17 cellular contexts compared by ENCODE assay signal in the genomic region with DNA sequence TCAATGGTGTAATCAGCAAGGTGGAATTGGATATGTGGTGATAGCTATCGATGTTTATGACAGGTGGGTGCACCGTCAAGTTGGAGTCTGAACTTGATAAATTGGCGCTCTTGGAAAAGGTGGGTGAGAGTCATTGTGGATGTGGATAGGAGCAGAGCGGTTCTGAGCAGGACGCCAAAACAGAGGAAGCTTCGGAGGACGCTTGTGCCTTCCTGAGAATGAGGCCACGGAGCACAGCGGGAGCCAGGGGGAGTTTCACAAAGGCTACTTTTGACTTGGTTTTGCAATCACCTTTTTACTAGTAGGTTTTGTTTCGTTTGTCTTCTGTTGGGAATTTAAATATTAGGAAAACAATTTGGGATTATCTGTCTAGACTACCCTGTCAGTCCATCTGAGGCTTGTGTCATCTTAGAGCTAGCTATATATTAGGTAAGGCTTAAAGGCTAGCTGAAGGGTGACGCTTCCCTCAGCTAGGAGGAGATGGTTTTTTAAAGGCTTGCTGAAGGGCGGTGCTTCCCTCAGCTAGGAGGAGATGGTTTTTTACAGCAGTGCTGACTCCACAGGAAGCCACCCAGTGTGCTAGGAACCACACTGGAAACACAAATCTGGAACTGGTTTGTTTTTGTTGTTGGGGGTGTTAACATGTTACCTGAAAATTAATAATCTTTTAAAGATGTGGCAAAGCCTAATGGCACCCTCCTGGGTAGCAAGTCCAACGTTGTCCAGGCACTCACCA.
DNase-seq lines count a peak whose midpoint lies in the region; ATAC-seq and TF ChIP-seq lines count a peak whose summit lies in the region.
"Had no signal": no experiment of that assay in that cellular context is flagged by ENCODE, and none has a peak within 500 bp of the region (broad histone marks: within the 10 kb centered on the region; RNA-seq: fewer than 3 reads in every experiment).

No MANE protein-coding gene starts in this region.

- no peak overlapping the region for H3K27ac ChIP-seq in GM23338 (ENCODE audit: low read depth)
- H3K27ac ChIP-seq in endodermal cell (ENCODE audit: low read depth, low read length): no peak overlapping the region
- no peak overlapping the region for H3K27ac ChIP-seq in osteoblast (ENCODE audit: low read depth, low read length)
- H3K27ac ChIP-seq: KMS-11 had no signal

- TF ChIP-seq CTCF in GM23338 (conservative IDR thresholded peaks at IDR 0.05; ENCODE audit: low read depth in 2 of 2): no peak
- TF ChIP-seq CTCF in NB4 (IDR thresholded peaks at IDR 0.05; ENCODE audit: low read depth, low read length): no peak
- TF ChIP-seq CTCF in endodermal cell (conservative IDR thresholded peaks at IDR 0.05): no peak
- no peak for TF ChIP-seq CTCF in osteoblast (IDR thresholded peaks at IDR 0.05; ENCODE audit: extremely low read depth, low read depth, low read length)

- H3K4me3 Mint-ChIP-seq in GM23338 (no peak overlapping the region), endodermal cell (no peak overlapping the region)
- H3K4me3 Mint-ChIP-seq in activated T-cell treated with anti-CD3 and anti-CD28 coated beads, Interleukin-2, amount 50 U/mL, for 24 hours: no peak overlapping the region
- H3K4me3 Mint-ChIP-seq: T-cell had no signal

- H3K79me2 ChIP-seq in GM23338 (replicated peaks; ENCODE audit: insufficient read depth) (no peaks in the 10 kb centered on the region), osteoblast (ENCODE audit: insufficient read depth, low read length) (no peaks in the 10 kb centered on the region)

- no peak overlapping the region for H3K27ac Mint-ChIP-seq in GM23338
- no peak overlapping the region for H3K27ac Mint-ChIP-seq in endodermal cell
- H3K27ac Mint-ChIP-seq in activated T-cell treated with anti-CD3 and anti-CD28 coated beads, Interleukin-2, amount 50 U/mL, for 24 hours: no peak overlapping the region
- H3K27ac Mint-ChIP-seq: T-cell had no signal

- H2AFZ ChIP-seq in GM23338 (peak overlapping the region; percentile 11; the same call in 1 of the 2 replicates), osteoblast (ENCODE audit: low read length) (no peak overlapping the region)

- H3K4me1 ChIP-seq in GM23338 (ENCODE audit: insufficient read depth) (no peaks in the 10 kb centered on the region), endodermal cell (ENCODE audit: control insufficient read depth, insufficient read depth, low read length) (no peaks in the 10 kb centered on the region), osteoblast (ENCODE audit: insufficient read depth, low read length) (no peaks in the 10 kb centered on the region)
- H3K4me1 ChIP-seq: BE2C, HAP-1 had no signal

- H3K9ac ChIP-seq in endodermal cell (ENCODE audit: extremely low read depth, low read length, poor library complexity, severe bottlenecking): no peak overlapping the region
- H3K9ac ChIP-seq: KMS-11 had no signal

- H3K9me2 ChIP-seq in GM23338 (ENCODE audit: insufficient read depth): no peaks in the 10 kb centered on the region

- H3K36me3 ChIP-seq in GM23338 (ENCODE audit: insufficient read depth) (no peaks in the 10 kb centered on the region), endodermal cell (ENCODE audit: control insufficient read depth, insufficient read depth, low read length) (no peaks in the 10 kb centered on the region), osteoblast (ENCODE audit: insufficient read depth, low read length) (no peaks in the 10 kb centered on the region)
- H3K36me3 ChIP-seq: BE2C, HAP-1 had no signal

- ATAC-seq in GM23338: peak; percentile 62
- ATAC-seq: Panc1, T-cell had no signal

- WGBS in endodermal cell (ENCODE audit: insufficient coverage in 1 of 2, insufficient read length in 1 of 2), 2 experiments: 64 to 75% methylated on average over 11 to 13 of the region's 13 CpGs

- H3K27me3 ChIP-seq in GM23338 (ENCODE audit: insufficient read depth): no peaks in the 10 kb centered on the region
- peaks cover 15% of the 10 kb centered on the region for H3K27me3 ChIP-seq in endodermal cell (ENCODE audit: control insufficient read depth, insufficient read depth, low read length, poor library complexity, severe bottlenecking)
- H3K27me3 ChIP-seq in osteoblast (ENCODE audit: insufficient read depth, low read length): no peaks in the 10 kb centered on the region
- H3K27me3 ChIP-seq: BE2C had no signal

- H3K9me3 Mint-ChIP-seq in GM23338 (peaks cover 6% of the 10 kb centered on the region; the same call in 1 of the 3 replicates), endodermal cell (peaks cover 8% of the 10 kb centered on the region)
- H3K9me3 Mint-ChIP-seq in activated T-cell treated with anti-CD3 and anti-CD28 coated beads, Interleukin-2, amount 50 U/mL, for 24 hours: peaks cover 3% of the 10 kb centered on the region

- DNase-seq in GM23338 (ENCODE audit: low spot score): peak; percentile 27
- peak; percentile 18 for DNase-seq in NB4 (ENCODE audit: low read depth)
- DNase-seq in endodermal cell: peak; percentile 33
- peak; percentile 51 for DNase-seq in osteoblast (ENCODE audit: insufficient read length, low spot score, missing footprints)
- DNase-seq in NCI-H1417 (lab: John Stamatoyannopoulos, UW): no peak
- no peak for DNase-seq in activated T-cell treated with anti-CD3 and anti-CD28 coated beads, Interleukin-2, amount 50 U/mL, for 24 hours
- DNase-seq in UCSD-AML1 (lab: John Stamatoyannopoulos, UW; ENCODE audit: unreplicated experiment): no peak
- DNase-seq: BE2C, DMS53, IMR-90, NCI-H1417 treated with DMSO at 0.1 percent for 48 hours, NCI-H187, NCI-H69, T-cell had no signal

- no peak for TF ChIP-seq POLR2A in NB4 (IDR thresholded peaks at IDR 0.05; ENCODE audit: extremely low read depth, insufficient read length)

- H3K27me3 Mint-ChIP-seq in GM23338 (ENCODE audit: insufficient read depth, low read depth, poor library complexity) (peaks cover 2% of the 10 kb centered on the region), endodermal cell (ENCODE audit: insufficient read depth) (peaks cover 19% of the 10 kb centered on the region)
- H3K27me3 Mint-ChIP-seq in activated T-cell treated with anti-CD3 and anti-CD28 coated beads, Interleukin-2, amount 50 U/mL, for 24 hours: peaks cover 38% of the 10 kb centered on the region

- H3F3A ChIP-seq in GM23338 (replicated peaks; ENCODE audit: low read depth): no peaks in the 10 kb centered on the region

- no peaks in the 10 kb centered on the region for H3K36me3 Mint-ChIP-seq in GM23338 (ENCODE audit: low read depth)
- H3K36me3 Mint-ChIP-seq in endodermal cell (ENCODE audit: low read depth): no peaks in the 10 kb centered on the region
- no peaks in the 10 kb centered on the region for H3K36me3 Mint-ChIP-seq in activated T-cell treated with anti-CD3 and anti-CD28 coated beads, Interleukin-2, amount 50 U/mL, for 24 hours (ENCODE audit: low read depth)
- H3K36me3 Mint-ChIP-seq: T-cell had no signal

- H3K4me3 ChIP-seq in GM23338: no peak overlapping the region
- no peak overlapping the region for H3K4me3 ChIP-seq in NB4 (ENCODE audit: low read depth, low read length)
- H3K4me3 ChIP-seq in endodermal cell (ENCODE audit: low read length): no peak overlapping the region
- no peak overlapping the region for H3K4me3 ChIP-seq in osteoblast (ENCODE audit: insufficient read depth, low read length)
- H3K4me3 ChIP-seq: HAP-1 had no signal

- H3K4me2 ChIP-seq in GM23338 (no peak overlapping the region), osteoblast (ENCODE audit: insufficient read depth, low read length) (no peak overlapping the region)
- H3K4me2 ChIP-seq: KMS-11 had no signal

- peaks cover 7% of the 10 kb centered on the region for H3K9me3 ChIP-seq in endodermal cell (ENCODE audit: control insufficient read depth, low read length)
- H3K9me3 ChIP-seq in osteoblast (ENCODE audit: low read depth, low read length): no peaks in the 10 kb centered on the region
- H3K9me3 ChIP-seq: BE2C, HAP-1 had no signal

- H3K4me1 Mint-ChIP-seq in GM23338 (peaks cover 3% of the 10 kb centered on the region), endodermal cell (peaks cover 1% of the 10 kb centered on the region)
- no peaks in the 10 kb centered on the region for H3K4me1 Mint-ChIP-seq in activated T-cell treated with anti-CD3 and anti-CD28 coated beads, Interleukin-2, amount 50 U/mL, for 24 hours (ENCODE audit: low read depth)
- H3K4me1 Mint-ChIP-seq: T-cell had no signal

- H4K20me1 ChIP-seq in GM23338 (replicated peaks; ENCODE audit: insufficient read depth): no peaks in the 10 kb centered on the region
- H4K20me1 ChIP-seq in osteoblast (ENCODE audit: insufficient read depth, low read length): no peaks in the 10 kb centered on the region

TF ChIP-seq in GM23338, 12 proteins besides CTCF, POLR2A, EP300 and RAD21 (continues in another document):
- TF ChIP-seq, protein P1, sequence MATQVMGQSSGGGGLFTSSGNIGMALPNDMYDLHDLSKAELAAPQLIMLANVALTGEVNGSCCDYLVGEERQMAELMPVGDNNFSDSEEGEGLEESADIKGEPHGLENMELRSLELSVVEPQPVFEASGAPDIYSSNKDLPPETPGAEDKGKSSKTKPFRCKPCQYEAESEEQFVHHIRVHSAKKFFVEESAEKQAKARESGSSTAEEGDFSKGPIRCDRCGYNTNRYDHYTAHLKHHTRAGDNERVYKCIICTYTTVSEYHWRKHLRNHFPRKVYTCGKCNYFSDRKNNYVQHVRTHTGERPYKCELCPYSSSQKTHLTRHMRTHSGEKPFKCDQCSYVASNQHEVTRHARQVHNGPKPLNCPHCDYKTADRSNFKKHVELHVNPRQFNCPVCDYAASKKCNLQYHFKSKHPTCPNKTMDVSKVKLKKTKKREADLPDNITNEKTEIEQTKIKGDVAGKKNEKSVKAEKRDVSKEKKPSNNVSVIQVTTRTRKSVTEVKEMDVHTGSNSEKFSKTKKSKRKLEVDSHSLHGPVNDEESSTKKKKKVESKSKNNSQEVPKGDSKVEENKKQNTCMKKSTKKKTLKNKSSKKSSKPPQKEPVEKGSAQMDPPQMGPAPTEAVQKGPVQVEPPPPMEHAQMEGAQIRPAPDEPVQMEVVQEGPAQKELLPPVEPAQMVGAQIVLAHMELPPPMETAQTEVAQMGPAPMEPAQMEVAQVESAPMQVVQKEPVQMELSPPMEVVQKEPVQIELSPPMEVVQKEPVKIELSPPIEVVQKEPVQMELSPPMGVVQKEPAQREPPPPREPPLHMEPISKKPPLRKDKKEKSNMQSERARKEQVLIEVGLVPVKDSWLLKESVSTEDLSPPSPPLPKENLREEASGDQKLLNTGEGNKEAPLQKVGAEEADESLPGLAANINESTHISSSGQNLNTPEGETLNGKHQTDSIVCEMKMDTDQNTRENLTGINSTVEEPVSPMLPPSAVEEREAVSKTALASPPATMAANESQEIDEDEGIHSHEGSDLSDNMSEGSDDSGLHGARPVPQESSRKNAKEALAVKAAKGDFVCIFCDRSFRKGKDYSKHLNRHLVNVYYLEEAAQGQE (IDR thresholded peaks at IDR 0.05; ENCODE audit: unreplicated experiment): no peak
- TF ChIP-seq, protein P2, sequence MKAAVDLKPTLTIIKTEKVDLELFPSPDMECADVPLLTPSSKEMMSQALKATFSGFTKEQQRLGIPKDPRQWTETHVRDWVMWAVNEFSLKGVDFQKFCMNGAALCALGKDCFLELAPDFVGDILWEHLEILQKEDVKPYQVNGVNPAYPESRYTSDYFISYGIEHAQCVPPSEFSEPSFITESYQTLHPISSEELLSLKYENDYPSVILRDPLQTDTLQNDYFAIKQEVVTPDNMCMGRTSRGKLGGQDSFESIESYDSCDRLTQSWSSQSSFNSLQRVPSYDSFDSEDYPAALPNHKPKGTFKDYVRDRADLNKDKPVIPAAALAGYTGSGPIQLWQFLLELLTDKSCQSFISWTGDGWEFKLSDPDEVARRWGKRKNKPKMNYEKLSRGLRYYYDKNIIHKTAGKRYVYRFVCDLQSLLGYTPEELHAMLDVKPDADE (IDR thresholded peaks at IDR 0.05): no peak

Comparison
In these comparisons a context has a peak if more than half of its experiments do, and no peak if none do; other contexts are left out.
1. DNase-seq: peak in GM23338 (single experiment), NB4 (single experiment), endodermal cell (single experiment) and osteoblast (single experiment); none in NCI-H1417 (0 of 3), activated T-cell treated with anti-CD3 and anti-CD28 coated beads, Interleukin-2, amount 50 U/mL, for 24 hours (single experiment) and UCSD-AML1 (single experiment).